Comparison of ENCODE assay signal across 16 cellular contexts in genomic region chr1:15051898-15052528, GRCh38.
"Had no signal": no experiment of that assay in that cellular context is flagged by ENCODE, and none has a peak within 500 bp of the region (broad histone marks: within the 10 kb centered on the region; RNA-seq: fewer than 3 reads in every experiment).

No MANE protein-coding gene starts in this region.

- H3K4me3 Mint-ChIP-seq: activated naive CD4-positive, alpha-beta T cell treated with anti-CD3 and anti-CD28 coated beads, Interleukin-2, amount 50 U/mL, for 24 hours; natural killer cell; T-helper 1 cell treated with Interleukin-12 subunit alpha and Interleukin-12 subunit beta and Interleukin-4 antibody, amounts not matched to agents 30 μg/mL and 1 μg/mL, for 36 hours; WTC11 had no signal

- H3K36me3 Mint-ChIP-seq: activated naive CD4-positive, alpha-beta T cell treated with anti-CD3 and anti-CD28 coated beads, Interleukin-2, amount 50 U/mL, for 24 hours; natural killer cell; WTC11 had no signal

- H3K27ac Mint-ChIP-seq: activated naive CD4-positive, alpha-beta T cell treated with anti-CD3 and anti-CD28 coated beads, Interleukin-2, amount 50 U/mL, for 24 hours; T-helper 1 cell treated with Interleukin-12 subunit alpha and Interleukin-12 subunit beta and Interleukin-4 antibody, amounts not matched to agents 30 μg/mL and 1 μg/mL, for 36 hours had no signal

- H3K36me3 ChIP-seq: adrenal gland, gastrocnemius medialis, prostate gland, right lobe of liver had no signal

- ATAC-seq: gastrocnemius medialis, natural killer cell, right lobe of liver had no signal

- H3K4me1 ChIP-seq: esophagus squamous epithelium, gastrocnemius medialis, prostate gland, right lobe of liver, thyroid gland had no signal

- H3K27me3 ChIP-seq: adrenal gland, esophagus squamous epithelium, gastrocnemius medialis, right lobe of liver, thyroid gland had no signal

- H3K9me3 ChIP-seq: adrenal gland, esophagus squamous epithelium, gastrocnemius medialis, prostate gland, right lobe of liver, thyroid gland had no signal

- H3K4me3 ChIP-seq: adrenal gland, coronary artery, esophagus squamous epithelium, gastrocnemius medialis, lung, prostate gland, right lobe of liver, smooth muscle cell, thyroid gland had no signal

- H3K9me3 Mint-ChIP-seq: activated naive CD4-positive, alpha-beta T cell treated with anti-CD3 and anti-CD28 coated beads, Interleukin-2, amount 50 U/mL, for 24 hours; natural killer cell; T-helper 1 cell treated with Interleukin-12 subunit alpha and Interleukin-12 subunit beta and Interleukin-4 antibody, amounts not matched to agents 30 μg/mL and 1 μg/mL, for 36 hours; WTC11 had no signal

- H3K4me2 ChIP-seq: smooth muscle cell had no signal

- H3K4me1 Mint-ChIP-seq: activated naive CD4-positive, alpha-beta T cell treated with anti-CD3 and anti-CD28 coated beads, Interleukin-2, amount 50 U/mL, for 24 hours had no signal

- DNase-seq: activated CD4-positive, alpha-beta T cell treated with anti-CD3 and anti-CD28 coated beads for 48 hours; adrenal gland; central memory CD4-positive, alpha-beta T cell; esophagus squamous epithelium; gastrocnemius medialis; natural killer cell; nucleus accumbens; right lobe of liver; thyroid gland had no signal

- H3K27ac ChIP-seq: adrenal gland, coronary artery, esophagus squamous epithelium, gastrocnemius medialis, prostate gland, right lobe of liver, thyroid gland had no signal

- H3K27me3 Mint-ChIP-seq: activated naive CD4-positive, alpha-beta T cell treated with anti-CD3 and anti-CD28 coated beads, Interleukin-2, amount 50 U/mL, for 24 hours had no signal
